Comparison of ENCODE assay signal across 2 cellular contexts in genomic region chr15:59157398-59157797, GRCh38.
A peak's percentile ranks its signal among the peaks of the same experiment; 100 is the strongest.
TF ChIP-seq lines count a peak whose summit lies in the region.

No MANE protein-coding gene starts in this region.

TF ChIP-seq in HepG2, 621 proteins besides CTCF, POLR2A, EP300 and RAD21:
- TF ChIP-seq RFX5 (IDR thresholded peaks at IDR 0.05; ENCODE audit: low read depth, low read length) (0 out of 2 replicates have a peak, but pooled peaks have one; percentile 47), HMGA1 (CRISPR knock-in tag; conservative IDR thresholded peaks at IDR 0.05) (no peak)

TF ChIP-seq in H1, 55 proteins besides CTCF, POLR2A, EP300 and RAD21:
- TF ChIP-seq RFX5 (IDR thresholded peaks at IDR 0.05; ENCODE audit: borderline replicate concordance, low read depth, low read length) = peak; percentile 70
- TF ChIP-seq SRF (IDR thresholded peaks at IDR 0.05; ENCODE audit: low read depth, low read length) = no peak
- no peak for TF ChIP-seq ZNF274 (IDR thresholded peaks at IDR 0.05; ENCODE audit: borderline replicate concordance, extremely low read depth, low read length)
TF ChIP-seq in H1: peak in this region for 1.
